12 cellular contexts compared by ENCODE assay signal in the genomic region with DNA sequence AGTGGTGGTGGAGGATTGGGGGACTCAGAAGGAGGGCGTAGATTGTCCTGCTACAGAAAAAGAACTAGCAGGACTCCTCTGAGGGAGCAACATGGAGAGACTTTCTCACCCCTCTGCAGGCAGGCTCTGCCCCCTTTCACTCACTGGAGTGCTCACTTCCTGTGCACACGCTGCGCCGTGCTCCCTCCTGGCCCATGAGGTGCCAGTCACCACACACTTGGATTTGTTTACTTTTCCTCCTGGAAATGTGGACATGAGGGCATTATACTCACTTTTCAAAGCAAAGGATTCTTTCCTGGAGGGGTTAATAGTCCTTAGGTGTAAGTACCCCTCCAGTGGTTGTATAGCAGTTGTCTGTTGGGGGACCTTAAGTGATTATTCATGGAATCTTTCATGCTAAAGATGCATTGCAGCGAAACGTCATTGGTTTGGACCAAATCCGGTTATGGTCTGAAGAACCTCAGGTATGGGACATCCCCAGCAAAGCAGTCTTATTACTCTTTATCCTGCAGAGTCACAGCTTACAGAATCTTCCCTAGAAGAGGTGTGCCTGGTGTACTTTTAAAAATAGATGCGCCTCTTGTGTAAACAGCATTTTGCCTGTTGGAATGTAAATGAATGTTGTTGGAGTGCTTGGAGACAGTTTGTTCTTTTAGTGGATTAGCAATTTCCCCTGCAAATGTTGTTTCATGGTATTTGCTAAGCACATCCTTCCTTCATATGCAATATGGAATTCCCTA.
A peak's percentile ranks its signal among the peaks of the same experiment; 100 is the strongest.
DNase-seq lines count a peak whose midpoint lies in the region; ATAC-seq and TF ChIP-seq lines count a peak whose summit lies in the region.
"Had no signal": no experiment of that assay in that cellular context is flagged by ENCODE, and none has a peak within 500 bp of the region (broad histone marks: within the 10 kb centered on the region; RNA-seq: fewer than 3 reads in every experiment).

No MANE protein-coding gene starts in this region.

- no peaks in the 10 kb centered on the region for H3K27me3 Mint-ChIP-seq in stimulated activated naive B cell treated with anti-CD40 and anti-IgM and Interleukin-4, amounts not matched to agents 10 μg/mL and 1 μg/mL and 100 μg/mL, for 72 hours

- TF ChIP-seq EP300 in gastroesophageal sphincter (IDR thresholded peaks at IDR 0.05), result peak; percentile 54

- H3K4me1 Mint-ChIP-seq in stimulated activated naive B cell treated with anti-CD40 and anti-IgM and Interleukin-4, amounts not matched to agents 10 μg/mL and 1 μg/mL and 100 μg/mL, for 72 hours, result peaks cover 36 to 54% of the 10 kb centered on the region in 2 donors

- no peak overlapping the region for H3K9ac ChIP-seq in DND-41 (ENCODE audit: low read depth, low read length)
- H3K9ac ChIP-seq in SK-N-MC (ENCODE audit: insufficient read length), result no peak overlapping the region
- H3K9ac ChIP-seq in skeletal muscle satellite cell (ENCODE audit: low read depth, low read length), result peak overlapping the region; percentile 84

- no peak overlapping the region for H2AFZ ChIP-seq in DND-41 (ENCODE audit: low read depth, low read length)

- ATAC-seq in DND-41 (ENCODE audit: insufficient read depth, low read depth) (peak; percentile 52; the same call in 1 of the 3 replicates), gastroesophageal sphincter (no peak), HG03159 (IDR thresholded peaks at IDR 0.05; ENCODE audit: unreplicated experiment) (no peak)
- ATAC-seq in stimulated activated naive B cell treated with anti-CD40 and anti-IgM and Interleukin-4, amounts not matched to agents 10 μg/mL and 1 μg/mL and 100 μg/mL, for 72 hours (replicated peaks), result no peak

- H3K27ac Mint-ChIP-seq in stimulated activated naive B cell treated with anti-CD40 and anti-IgM and Interleukin-4, amounts not matched to agents 10 μg/mL and 1 μg/mL and 100 μg/mL, for 72 hours, result no peak overlapping the region

- H3K79me2 ChIP-seq in DND-41 (ENCODE audit: insufficient read depth, low read length), result no peaks in the 10 kb centered on the region

- no peaks in the 10 kb centered on the region for H3K36me3 ChIP-seq in DND-41 (ENCODE audit: insufficient read depth, low read length)
- H3K36me3 ChIP-seq in SK-N-MC (ENCODE audit: insufficient read depth, low read length), result no peaks in the 10 kb centered on the region
- no peaks in the 10 kb centered on the region for H3K36me3 ChIP-seq in gastroesophageal sphincter
- no peaks in the 10 kb centered on the region for H3K36me3 ChIP-seq in skeletal muscle satellite cell (ENCODE audit: insufficient read depth, low read length)
- H3K36me3 ChIP-seq in H7 (replicated peaks; ENCODE audit: control insufficient read depth, insufficient read depth, low read length), result no peaks in the 10 kb centered on the region

- no peaks in the 10 kb centered on the region for H3K9me3 Mint-ChIP-seq in stimulated activated naive B cell treated with anti-CD40 and anti-IgM and Interleukin-4, amounts not matched to agents 10 μg/mL and 1 μg/mL and 100 μg/mL, for 72 hours

- H3K27ac ChIP-seq in DND-41 (ENCODE audit: low read length) (no peak overlapping the region), SK-N-MC (peak overlapping the region; percentile 86), gastroesophageal sphincter (peak overlapping the region; percentile 89 to 92 (median 90))

- H3K36me3 Mint-ChIP-seq in stimulated activated naive B cell treated with anti-CD40 and anti-IgM and Interleukin-4, amounts not matched to agents 10 μg/mL and 1 μg/mL and 100 μg/mL, for 72 hours, result peaks cover 3% of the 10 kb centered on the region in 2 donors

- H4K20me1 ChIP-seq in DND-41 (ENCODE audit: insufficient read depth, low read length), result no peaks in the 10 kb centered on the region

- no peaks in the 10 kb centered on the region for H3K4me1 ChIP-seq in DND-41 (ENCODE audit: insufficient read depth, low read length)
- H3K4me1 ChIP-seq in gastroesophageal sphincter, result peaks cover 32 to 100% (median 42%) of the 10 kb centered on the region in 3 donors
- peaks cover 95% of the 10 kb centered on the region for H3K4me1 ChIP-seq in skeletal muscle satellite cell (ENCODE audit: control insufficient read depth, insufficient read depth, low read length)

- H3K4me2 ChIP-seq in DND-41 (ENCODE audit: insufficient read depth, low read length) (no peak overlapping the region), skeletal muscle satellite cell (ENCODE audit: low read length) (peak overlapping the region; percentile 36)

- H3K27me3 ChIP-seq in DND-41 (ENCODE audit: insufficient read depth, low read length, poor library complexity), result no peaks in the 10 kb centered on the region
- no peaks in the 10 kb centered on the region for H3K27me3 ChIP-seq in gastroesophageal sphincter
- H3K27me3 ChIP-seq in skeletal muscle satellite cell (ENCODE audit: control insufficient read depth, insufficient read depth, low read length), result no peaks in the 10 kb centered on the region
- H3K27me3 ChIP-seq in H7 (ENCODE audit: control insufficient read depth, insufficient read depth, low read length), result no peaks in the 10 kb centered on the region; the same call in 1 of the 2 replicates

- no peak for TF ChIP-seq POLR2A in gastroesophageal sphincter (IDR thresholded peaks at IDR 0.05)

- DNase-seq in DND-41 (no peak), SK-N-MC (ENCODE audit: low read depth, low spot score) (no peak), H7 (no peak), NCI-H1105 (lab: John Stamatoyannopoulos, UW) (no peak)
- DNase-seq in stimulated activated naive B cell treated with anti-CD40 and anti-IgM and Interleukin-4, amounts not matched to agents 10 μg/mL and 1 μg/mL and 100 μg/mL, for 72 hours, result no peak
- DNase-seq: Caco-2, GOT3, NCI-H1105 treated with DMSO at 0.1 percent for 48 hours, SIG-M5 had no signal

- H3K9me3 ChIP-seq in DND-41 (ENCODE audit: insufficient read depth, low read length, severe bottlenecking) (no peaks in the 10 kb centered on the region), SK-N-MC (ENCODE audit: low read depth, low read length) (no peaks in the 10 kb centered on the region), gastroesophageal sphincter (no peaks in the 10 kb centered on the region), skeletal muscle satellite cell (replicated peaks; ENCODE audit: low read length) (no peaks in the 10 kb centered on the region)
- H3K9me3 ChIP-seq: Caco-2 had no signal

- no peak overlapping the region for H3K4me3 Mint-ChIP-seq in stimulated activated naive B cell treated with anti-CD40 and anti-IgM and Interleukin-4, amounts not matched to agents 10 μg/mL and 1 μg/mL and 100 μg/mL, for 72 hours

- TF ChIP-seq CTCF in DND-41 (IDR thresholded peaks at IDR 0.05; ENCODE audit: borderline replicate concordance, extremely low read depth, low read length, poor library complexity, severe bottlenecking) (no peak), gastroesophageal sphincter (IDR thresholded peaks at IDR 0.05) (no peak)

- WGBS in gastroesophageal sphincter (ENCODE audit: low coverage in 1 of 2), 2 donors, result 59 to 74% methylated on average over 7 to 8 of the region's 8 CpGs

- H3K4me3 ChIP-seq in DND-41 (ENCODE audit: low read depth in 1 of 2, low read length in 2 of 2), result no peak overlapping the region
- 0 out of 2 replicates have a peak overlapping the region, but pooled peaks have one; percentile 23 for H3K4me3 ChIP-seq in SK-N-MC
- H3K4me3 ChIP-seq in gastroesophageal sphincter, result no peak overlapping the region
- peak overlapping the region; percentile 15 for H3K4me3 ChIP-seq in skeletal muscle satellite cell (ENCODE audit: low read length)
- H3K4me3 ChIP-seq in H7 (ENCODE audit: insufficient read depth, low read depth, low read length), result no peak overlapping the region

Comparison
In these comparisons a context has a peak if more than half of its experiments do, and no peak if none do; other contexts are left out.
1. H3K4me3 ChIP-seq: peak in SK-N-MC (single experiment) and skeletal muscle satellite cell (single experiment); none in DND-41 (0 of 2), gastroesophageal sphincter (0 of 2) and H7 (single experiment).